ENCODE assay signal across 11 cellular contexts in the genomic region with DNA sequence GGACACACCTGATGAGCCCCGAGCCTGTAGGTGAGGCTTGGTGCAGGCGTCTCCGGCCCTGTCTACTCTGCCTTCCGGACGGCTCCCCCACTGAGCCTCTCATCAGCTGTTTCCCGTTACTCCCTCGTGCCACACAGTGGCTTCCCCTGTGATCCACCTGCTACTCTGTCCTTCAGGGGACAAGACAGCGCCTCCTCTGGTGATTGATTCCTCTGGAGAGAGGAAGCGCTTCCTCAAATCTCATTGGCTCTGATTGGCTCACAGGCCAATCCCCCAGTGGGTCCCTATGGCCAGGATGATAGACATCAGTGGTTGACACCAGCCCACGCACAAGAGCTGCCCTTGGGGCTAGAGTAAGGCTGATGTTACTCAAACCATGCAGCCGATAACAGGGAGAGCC. TPM values are rescaled to one million over a fixed set of nuclear protein-coding genes. Genes with fewer than 3 reads are reported as not detected.
DNase-seq lines count a peak whose midpoint lies in the region; ATAC-seq, FAIRE-seq and TF ChIP-seq lines count a peak whose summit lies in the region.
"Had no signal": no experiment of that assay in that cellular context is flagged by ENCODE, and none has a peak within 500 bp of the region (broad histone marks: within the 10 kb centered on the region; RNA-seq: fewer than 3 reads in every experiment).

No MANE protein-coding gene starts in this region.

- H3K36me3 ChIP-seq in right atrium auricular region = peaks cover 28% of the 10 kb centered on the region
- no peaks in the 10 kb centered on the region for H3K36me3 ChIP-seq in OCI-LY7 (ENCODE audit: insufficient read depth, low read length)
- peaks cover 0 to 13% (median under 1%) of the 10 kb centered on the region in 4 experiments; a peak in 3 of 8 replicates for H3K36me3 ChIP-seq in H1 (ENCODE audit: control insufficient read depth in 2 of 4, insufficient read depth in 4 of 4, low read length in 3 of 4)

- no peak overlapping the region for H4K91ac ChIP-seq in H1 (replicated peaks; ENCODE audit: insufficient read length, low read length)

- no peak overlapping the region for H3K4ac ChIP-seq in H1 (replicated peaks; ENCODE audit: insufficient read length, low read depth, low read length)

- H3K14ac ChIP-seq in H1 (ENCODE audit: insufficient read length) = no peak overlapping the region

- H3K23ac ChIP-seq in H1 (ENCODE audit: insufficient read length) = no peak overlapping the region

- 72% methylated on average over 11 of the region's 11 CpGs; no CpG with 5 or more reads in 1 of the 2 experiments for WGBS in H1 (ENCODE audit: extremely low coverage in 1 of 2, insufficient coverage in 1 of 2, insufficient read length in 1 of 2, insufficient replicate concordance in 2 of 2, low coverage in 1 of 2, low lambda C conversion rate in 2 of 2, missing lambda C conversion rate in 1 of 2), 2 experiments

- no peaks in the 10 kb centered on the region for H3K9me3 ChIP-seq in right atrium auricular region
- no peaks in the 10 kb centered on the region for H3K9me3 ChIP-seq in OCI-LY7 (ENCODE audit: low read length)
- no peaks in the 10 kb centered on the region for H3K9me3 ChIP-seq in H1 (ENCODE audit: insufficient read depth in 2 of 2, low read depth in 1 of 2, low read length in 1 of 2)

- H3K4me1 ChIP-seq in right atrium auricular region (peaks cover 0 to 6% of the 10 kb centered on the region in 2 donors), OCI-LY7 (ENCODE audit: insufficient read depth, low read length, poor library complexity, severe bottlenecking) (peaks cover 7% of the 10 kb centered on the region), H1 (replicated peaks in 1 of 4; ENCODE audit: control insufficient read depth in 3 of 4, insufficient read depth in 4 of 4, low read length in 3 of 4) (peaks cover 0 to 3% (median under 1%) of the 10 kb centered on the region in 4 experiments; a peak in 2 of 7 replicates)

- H2BK15ac ChIP-seq in H1 (ENCODE audit: low read length) = no peak overlapping the region

- TF ChIP-seq CTCF in right atrium auricular region (IDR thresholded peaks at IDR 0.05) = no peak
- peak; percentile 41; the same call in 1 of the 2 replicates for TF ChIP-seq CTCF in OCI-LY7 (conservative IDR thresholded peaks at IDR 0.05; ENCODE audit: low read length)
- peak; percentile 47 to 71 (median 67) for TF ChIP-seq CTCF in H1 (IDR thresholded peaks at IDR 0.05; ENCODE audit: control extremely low read depth in 1 of 3, insufficient read depth in 1 of 3, low read depth in 1 of 3, low read length in 3 of 3)

- CTCF ChIA-PET in OCI-LY7 (lab: Charles Lee; ENCODE audit: unreplicated experiment) (no interaction called here), H1 (lab: Charles Lee; ENCODE audit: partially characterized antibody) (interaction anchor here (0.6 to 3.6 kb wide), 21 partner anchors 10 to 1951 kb away, joined by 3 to 23 read pairs (median 4); no protein-coding TSS in a partner anchor)

- peak; percentile 38 to 49 for TF ChIP-seq RAD21 in H1 (IDR thresholded peaks at IDR 0.05 in 1 of 2, conservative IDR thresholded peaks at IDR 0.05 in 1 of 2; ENCODE audit: low read depth in 2 of 2, low read length in 2 of 2)

- H3K79me2 ChIP-seq in OCI-LY7 (ENCODE audit: insufficient read depth, low read depth, low read length) (no peaks in the 10 kb centered on the region), H1 (ENCODE audit: control insufficient read depth in 1 of 2, insufficient read depth in 2 of 2, low read length in 2 of 2) (no peaks in the 10 kb centered on the region)

- H3K27me3 ChIP-seq in right atrium auricular region (no peaks in the 10 kb centered on the region), H1 (replicated peaks in 1 of 4; ENCODE audit: control insufficient read depth in 3 of 4, extremely low read depth in 1 of 4, insufficient read depth in 3 of 4, low read length in 3 of 4) (no peaks in the 10 kb centered on the region)

- no peak for ATAC-seq in left ventricle myocardium superior
- ATAC-seq in HG03039 (IDR thresholded peaks at IDR 0.05; ENCODE audit: unreplicated experiment) = no peak
- no peak for ATAC-seq in sciatic nerve
- ATAC-seq: activated naive CD8-positive, alpha-beta T cell treated with anti-CD3 and anti-CD28 coated beads, Interleukin-2, amount 50 U/mL, for 24 hours had no signal

- H3K4me3 ChIP-seq in right atrium auricular region = no peak overlapping the region
- H3K4me3 ChIP-seq in OCI-LY7 (ENCODE audit: low read depth, low read length, poor library complexity, severe bottlenecking) = no peak overlapping the region
- H3K4me3 ChIP-seq in H1 (ENCODE audit: extremely low read depth in 1 of 4, insufficient read depth in 2 of 4, low read depth in 3 of 4, low read length in 4 of 4) = no peak overlapping the region
- H3K4me3 ChIP-seq: skin epidermis had no signal

- H3K9me2 ChIP-seq in OCI-LY7 (ENCODE audit: insufficient read depth, low read length) = no peaks in the 10 kb centered on the region

- FAIRE-seq in H1 (lab: Jason Lieb, UNC) = no peak
- FAIRE-seq in urothelium cell line (lab: Jason Lieb, UNC) = peak; percentile 30

- no peak overlapping the region for H3K56ac ChIP-seq in H1 (replicated peaks; ENCODE audit: insufficient read length, low read depth, low read length)

- intact Hi-C loops in left ventricle myocardium superior (cut with micrococcal nuclease) = no loop called here
- intact Hi-C loops in OCI-LY7 (cut with micrococcal nuclease; ENCODE audit: unreplicated experiment) = no loop called here
- intact Hi-C loops in sciatic nerve (cut with DNase I) = no loop called here

- H2AFZ ChIP-seq in OCI-LY7 (ENCODE audit: low read length) (no peak overlapping the region), H1 (ENCODE audit: low read length) (no peak overlapping the region)

- no peak overlapping the region for H2BK20ac ChIP-seq in H1 (ENCODE audit: low read length)

- no peak overlapping the region for H2BK5ac ChIP-seq in H1 (ENCODE audit: low read depth, low read length)

- H3K27ac ChIP-seq in right atrium auricular region (no peak overlapping the region), OCI-LY7 (ENCODE audit: low read depth, low read length, poor library complexity, severe bottlenecking) (no peak overlapping the region), H1 (ENCODE audit: low read depth, low read length) (no peak overlapping the region)
- H3K27ac ChIP-seq: skin epidermis had no signal

- BruUV-seq in OCI-LY7 (replicated peaks; lab: Mats Ljungman, UMichigan) = no TSS peak

- POLR2A ChIA-PET in OCI-LY7 (lab: Charles Lee) (interaction anchor here (0.6 kb wide), 1 partner anchor 353 kb away, joined by 3 read pairs; no protein-coding TSS in a partner anchor), H1 (lab: Charles Lee; ENCODE audit: partially characterized antibody) (interaction anchor here (0.6 to 3.3 kb wide), 8 partner anchors 11 to 623 kb away, joined by 3 to 13 read pairs (median 4); no protein-coding TSS in a partner anchor)

- DNase-seq in left ventricle myocardium superior (peak; percentile 13), right atrium auricular region (ENCODE audit: low spot score) (no peak), OCI-LY7 (ENCODE audit: low spot score) (no peak), H1 (ENCODE audit: low read depth in 1 of 2, low spot score in 2 of 2) (no peak), urothelium cell line (ENCODE audit: low spot score) (no peak), sciatic nerve (ENCODE audit: low spot score) (no peak), NCI-H2196 (lab: John Stamatoyannopoulos, UW; ENCODE audit: unreplicated experiment) (no peak)
- DNase-seq: activated naive CD8-positive, alpha-beta T cell treated with anti-CD3 and anti-CD28 coated beads, Interleukin-2, amount 50 U/mL, for 24 hours; C1 segment of cervical spinal cord had no signal

- no peak overlapping the region for H2BK120ac ChIP-seq in H1 (replicated peaks; ENCODE audit: low read depth, low read length)

- H2AK5ac ChIP-seq in H1 (ENCODE audit: low read depth, low read length) = no peak overlapping the region

- no peak overlapping the region for H4K8ac ChIP-seq in H1 (ENCODE audit: extremely low read depth, insufficient read depth, low read length)

- no peaks in the 10 kb centered on the region for H4K20me1 ChIP-seq in OCI-LY7 (ENCODE audit: insufficient read depth, low read length)
- peaks cover 0 to 11% of the 10 kb centered on the region in 2 experiments for H4K20me1 ChIP-seq in H1 (replicated peaks in 1 of 2; ENCODE audit: control insufficient read depth in 1 of 2, insufficient read depth in 2 of 2, low read length in 2 of 2)

- TF ChIP-seq POLR2A in H1 (IDR thresholded peaks at IDR 0.05; ENCODE audit: control extremely low read depth in 1 of 2, low read depth in 2 of 2, low read length in 2 of 2) = no peak

- H3K9ac ChIP-seq in H1 (replicated peaks in 1 of 4; ENCODE audit: extremely low read depth in 1 of 4, low read depth in 3 of 4, low read length in 3 of 4) = no peak overlapping the region; a peak in 1 of 7 replicates

- H3K23me2 ChIP-seq in H1 (ENCODE audit: low read depth, low read length) = peaks cover 8% of the 10 kb centered on the region; the same call in 1 of the 2 replicates

- peaks cover 3% of the 10 kb centered on the region; the same call in 1 of the 2 replicates for H3K79me1 ChIP-seq in H1 (ENCODE audit: low read depth, low read length)

- TF ChIP-seq EP300 in H1 (IDR thresholded peaks at IDR 0.05; ENCODE audit: borderline replicate concordance in 1 of 2, low read depth in 2 of 2, low read length in 2 of 2) = no peak

- H3K4me2 ChIP-seq in OCI-LY7 (ENCODE audit: low read length) (no peak overlapping the region), H1 (ENCODE audit: insufficient read depth in 1 of 2, low read depth in 2 of 2, low read length in 2 of 2) (no peak overlapping the region)

- H4K5ac ChIP-seq in H1 (ENCODE audit: insufficient read length, low read depth, low read length) = no peak overlapping the region

- H3K18ac ChIP-seq in H1 (ENCODE audit: extremely low read depth, low read length) = no peak overlapping the region

- H2BK12ac ChIP-seq in H1 (ENCODE audit: low read depth, low read length) = no peak overlapping the region

TF ChIP-seq in H1, 55 proteins besides CTCF, POLR2A, EP300 and RAD21 (continues in another document):
- TF ChIP-seq GABPA (IDR thresholded peaks at IDR 0.05; ENCODE audit: borderline replicate concordance, insufficient read depth, low read length) = peak; percentile 65; the same call in 1 of the 2 replicates

RNA-seq across cellular contexts. Expression of a gene that starts 24.0 kb away (rescaled TPM):
- total RNA-seq in left ventricle myocardium superior = 25.7 TPM
- 10 to 100 TPM; 27.3 to 36.8 TPM for total RNA-seq in right atrium auricular region
- 41.9 and 58.8 TPM in 2 replicates for total RNA-seq in OCI-LY7 (2014; rRNA removed; shearing (Covaris generic))
- total RNA-seq in OCI-LY7 (2022) = 64.0 and 68.6 TPM in 2 replicates
- total RNA-seq in H1 (2021; fragmentation: NEBNext Ultra II Directional; extraction: Animal tissue kit (Norgen Biotek cat#: 25700)) = 62.1 and 62.8 TPM in 2 replicates
- 30.4 and 33.8 TPM in 2 replicates for polyA plus RNA-seq in H1 (2011; rRNA removed)
- 29.3 TPM for polyA plus RNA-seq in H1 (2011; cell fraction: cytosol; rRNA removed)
- polyA plus RNA-seq in H1 (2011; cell fraction: nucleus; rRNA removed) = 278 TPM
- 41.4 to 55.4 TPM (median 46.9 TPM) in 4 replicates for polyA plus RNA-seq in H1 (2012, experiment 1 of 2)
- 4.1 TPM for polyA plus RNA-seq in H1 (2012, experiment 2 of 2)
- 26.5 TPM for polyA plus RNA-seq in H1 (2013, experiment 1 of 2)
- 21.3 TPM for polyA plus RNA-seq in H1 (2013, experiment 2 of 2)
- polyA minus RNA-seq in H1 (2011; rRNA and poly(A)+ RNA removed) = 118 and 169 TPM in 2 replicates
- polyA minus RNA-seq in H1 (2011; cell fraction: cytosol; rRNA and poly(A)+ RNA removed) = 76.0 TPM
- polyA minus RNA-seq in H1 (2011; cell fraction: nucleus; rRNA and poly(A)+ RNA removed) = 166 TPM
- 178 TPM for total RNA-seq in sciatic nerve

Comparison
In these comparisons a context has a peak if more than half of its experiments do, and no peak if none do; other contexts are left out.
1. CTCF ChIP-seq: peak in OCI-LY7 (single experiment) and H1 (3 of 3); none in right atrium auricular region (0 of 2).